31 cellular contexts compared by ENCODE assay signal in the genomic region with DNA sequence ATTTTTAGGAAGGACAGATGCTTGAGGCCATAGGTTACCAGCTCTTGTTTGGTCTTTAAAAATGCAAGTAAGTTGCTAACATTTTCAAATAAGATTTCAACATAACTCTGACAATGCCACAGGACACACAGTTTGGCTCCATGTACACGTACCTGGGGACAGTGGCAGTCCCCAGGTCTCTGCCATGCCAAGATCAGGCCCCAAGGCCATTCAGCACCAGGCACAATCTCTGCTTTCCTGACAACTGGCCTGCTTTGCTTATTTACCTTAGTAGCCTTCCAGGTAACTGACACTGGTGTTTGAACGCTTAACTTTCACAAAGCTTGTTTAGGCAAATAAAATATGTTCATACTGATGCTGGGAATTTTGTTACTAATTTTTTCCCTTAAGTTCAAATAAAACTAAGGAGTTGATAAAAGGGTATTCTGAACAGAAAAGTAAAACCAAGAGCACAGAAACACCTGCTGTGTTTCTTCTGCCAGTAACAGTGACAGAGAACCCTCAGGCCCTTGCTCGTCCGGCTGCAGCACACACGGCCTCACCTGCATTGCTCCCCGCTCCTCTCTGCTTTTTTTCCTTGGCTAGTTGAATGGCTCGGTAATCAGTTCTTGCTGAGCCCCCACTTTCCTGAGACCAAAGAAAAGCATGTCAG. TPM values are rescaled to one million over a fixed set of nuclear protein-coding genes. Genes with fewer than 3 reads are reported as not detected.
"Had no signal": no experiment of that assay in that cellular context is flagged by ENCODE, and none has a peak within 500 bp of the region (broad histone marks: within the 10 kb centered on the region; RNA-seq: fewer than 3 reads in every experiment).

No MANE protein-coding gene starts in this region.

- H3K4me1 Mint-ChIP-seq: activated B cell treated with CpG ODN at 0.5 μM for 24 hours; activated naive CD4-positive, alpha-beta T cell treated with anti-CD3 and anti-CD28 coated beads, Interleukin-2, amount 10 ng/mL, durations not matched to agents 7 days and 5 days; endodermal cell had no signal

- H3K4me3 Mint-ChIP-seq: activated B cell treated with CpG ODN at 0.5 μM for 24 hours; activated naive CD4-positive, alpha-beta T cell treated with anti-CD3 and anti-CD28 coated beads, Interleukin-2, amount 10 ng/mL, durations not matched to agents 7 days and 5 days; activated T-helper 1 cell treated with anti-CD3 and anti-CD28 coated beads, Interleukin-12 subunit alpha, Interleukin-12 subunit beta, Interleukin-2, Interleukin-4 antibody, amounts not matched to agents 30 ng/mL and 10 ng/mL and 1 ng/mL, durations not matched to agents 14 hours and 24 hours and 36 hours; dendritic cell treated with granulocyte-macrophage colony-stimulating factor and Interleukin-4, amounts not matched to agents 40 ng/mL and 50 ng/mL, for 4 days; endodermal cell; nephron; stimulated activated memory B cell treated with anti-CD40 and anti-IgM and Interleukin-4, amounts not matched to agents 10 μg/mL and 1 μg/mL and 100 μg/mL, for 72 hours; stimulated activated naive CD8-positive, alpha-beta T cell treated with anti-CD3 and anti-CD28 coated beads, Interleukin-15, amount 100 ng/mL, for 72 hours; T-cell; T-helper 2 cell treated with Interferon-gamma antibody and Interleukin-4, amounts not matched to agents 5 μg/mL and 100 μg/mL, for 36 hours had no signal

- H3K36me3 ChIP-seq: breast epithelium had no signal

- ATAC-seq: esophagus mucosa; heart right ventricle; lower lobe of right lung; stimulated activated memory B cell treated with anti-CD40 and anti-IgM and Interleukin-4, amounts not matched to agents 10 μg/mL and 1 μg/mL and 100 μg/mL, for 72 hours; stimulated activated naive CD8-positive, alpha-beta T cell treated with anti-CD3 and anti-CD28 coated beads, Interleukin-15, amount 100 ng/mL, for 72 hours; T-cell had no signal

- H3K27me3 ChIP-seq: breast epithelium, heart right ventricle, upper lobe of left lung had no signal

- H3K27ac ChIP-seq: heart right ventricle, lower lobe of right lung, prostate gland, upper lobe of left lung had no signal

- DNase-seq: activated B cell treated with CpG ODN at 0.5 μM for 24 hours; activated CD4-positive, alpha-beta T cell treated with anti-CD3 and anti-CD28 coated beads for 48 hours; activated CD4-positive, alpha-beta T cell treated with anti-CD3 and anti-CD28 coated beads, Interleukin-2, amount 50 U/mL, for 48 hours; activated CD8-positive, alpha-beta memory T cell treated with anti-CD3 and anti-CD28 coated beads, Interleukin-2, amount 50 U/mL, for 4 hours; activated effector memory CD4-positive, alpha-beta T cell treated with anti-CD3 and anti-CD28 coated beads, Interleukin-2, amount 50 U/mL, for 16 hours; activated naive CD4-positive, alpha-beta T cell treated with anti-CD3 and anti-CD28 coated beads, Interleukin-2, amount 10 ng/mL, durations not matched to agents 7 days and 5 days; amygdala; central memory CD4-positive, alpha-beta T cell; foreskin fibroblast; heart right ventricle; lower lobe of right lung; mesendoderm; stimulated activated CD4-positive, alpha-beta T cell treated with anti-CD3 and anti-CD28 coated beads, Interleukin-12 subunit alpha, Interleukin-12 subunit beta, amount 100 ng/mL, for 4 hours; stimulated activated CD4-positive, alpha-beta T cell treated with anti-CD3 and anti-CD28 coated beads, Interleukin-4, amount 100 ng/mL, for 24 hours; stimulated activated naive CD8-positive, alpha-beta T cell treated with anti-CD3 and anti-CD28 coated beads, Interleukin-15, amount 100 ng/mL, for 72 hours; substantia nigra; upper lobe of left lung had no signal

- H3K4me1 ChIP-seq: breast epithelium, lower lobe of right lung, prostate gland had no signal

- H3K27me3 Mint-ChIP-seq: activated B cell treated with CpG ODN at 0.5 μM for 24 hours; activated naive CD4-positive, alpha-beta T cell treated with anti-CD3 and anti-CD28 coated beads, Interleukin-2, amount 10 ng/mL, durations not matched to agents 7 days and 5 days; dendritic cell treated with granulocyte-macrophage colony-stimulating factor and Interleukin-4, amounts not matched to agents 40 ng/mL and 50 ng/mL, for 4 days; stimulated activated memory B cell treated with anti-CD40 and anti-IgM and Interleukin-4, amounts not matched to agents 10 μg/mL and 1 μg/mL and 100 μg/mL, for 72 hours; stimulated activated naive CD8-positive, alpha-beta T cell treated with anti-CD3 and anti-CD28 coated beads, Interleukin-15, amount 100 ng/mL, for 72 hours; T-cell had no signal

- H3K9me3 ChIP-seq: breast epithelium, heart right ventricle, lower lobe of right lung, prostate gland, upper lobe of left lung had no signal

- H3K27ac Mint-ChIP-seq: activated B cell treated with CpG ODN at 0.5 μM for 24 hours; activated naive CD4-positive, alpha-beta T cell treated with anti-CD3 and anti-CD28 coated beads, Interleukin-2, amount 10 ng/mL, durations not matched to agents 7 days and 5 days; activated T-helper 1 cell treated with anti-CD3 and anti-CD28 coated beads, Interleukin-12 subunit alpha, Interleukin-12 subunit beta, Interleukin-2, Interleukin-4 antibody, amounts not matched to agents 30 ng/mL and 10 ng/mL and 1 ng/mL, durations not matched to agents 14 hours and 24 hours and 36 hours; dendritic cell treated with granulocyte-macrophage colony-stimulating factor and Interleukin-4, amounts not matched to agents 40 ng/mL and 50 ng/mL, for 4 days; endodermal cell; nephron; stimulated activated memory B cell treated with anti-CD40 and anti-IgM and Interleukin-4, amounts not matched to agents 10 μg/mL and 1 μg/mL and 100 μg/mL, for 72 hours; stimulated activated naive CD8-positive, alpha-beta T cell treated with anti-CD3 and anti-CD28 coated beads, Interleukin-15, amount 100 ng/mL, for 72 hours; T-cell; T-helper 2 cell treated with Interferon-gamma antibody and Interleukin-4, amounts not matched to agents 5 μg/mL and 100 μg/mL, for 36 hours had no signal

- H3K4me3 ChIP-seq: breast epithelium, heart right ventricle, lower lobe of right lung, prostate gland, upper lobe of left lung had no signal

- H3K9me3 Mint-ChIP-seq: activated B cell treated with CpG ODN at 0.5 μM for 24 hours; activated naive CD4-positive, alpha-beta T cell treated with anti-CD3 and anti-CD28 coated beads, Interleukin-2, amount 10 ng/mL, durations not matched to agents 7 days and 5 days; activated T-helper 1 cell treated with anti-CD3 and anti-CD28 coated beads, Interleukin-12 subunit alpha, Interleukin-12 subunit beta, Interleukin-2, Interleukin-4 antibody, amounts not matched to agents 30 ng/mL and 10 ng/mL and 1 ng/mL, durations not matched to agents 14 hours and 24 hours and 36 hours; dendritic cell treated with granulocyte-macrophage colony-stimulating factor and Interleukin-4, amounts not matched to agents 40 ng/mL and 50 ng/mL, for 4 days; endodermal cell; nephron; stimulated activated memory B cell treated with anti-CD40 and anti-IgM and Interleukin-4, amounts not matched to agents 10 μg/mL and 1 μg/mL and 100 μg/mL, for 72 hours; stimulated activated naive CD8-positive, alpha-beta T cell treated with anti-CD3 and anti-CD28 coated beads, Interleukin-15, amount 100 ng/mL, for 72 hours; T-cell; T-helper 2 cell treated with Interferon-gamma antibody and Interleukin-4, amounts not matched to agents 5 μg/mL and 100 μg/mL, for 36 hours had no signal

RNA-seq across cellular contexts. Expression of a gene that starts 58.3 kb away (rescaled TPM):
- total RNA-seq: activated B cell treated with CpG ODN at 0.5 μM for 24 hours; activated CD8-positive, alpha-beta memory T cell treated with anti-CD3 and anti-CD28 coated beads for 36 hours; activated T-helper 1 cell treated with anti-CD3 and anti-CD28 coated beads, Interleukin-12 subunit alpha, Interleukin-12 subunit beta, Interleukin-2, Interleukin-4 antibody, amounts not matched to agents 30 ng/mL and 10 ng/mL and 1 ng/mL, durations not matched to agents 14 hours and 24 hours and 36 hours; breast epithelium; endodermal cell; esophagus mucosa; heart right ventricle; kidney epithelial cell; lower lobe of right lung; mononuclear cell; osteocyte; upper lobe of left lung had no signal
